In the genomic region with DNA sequence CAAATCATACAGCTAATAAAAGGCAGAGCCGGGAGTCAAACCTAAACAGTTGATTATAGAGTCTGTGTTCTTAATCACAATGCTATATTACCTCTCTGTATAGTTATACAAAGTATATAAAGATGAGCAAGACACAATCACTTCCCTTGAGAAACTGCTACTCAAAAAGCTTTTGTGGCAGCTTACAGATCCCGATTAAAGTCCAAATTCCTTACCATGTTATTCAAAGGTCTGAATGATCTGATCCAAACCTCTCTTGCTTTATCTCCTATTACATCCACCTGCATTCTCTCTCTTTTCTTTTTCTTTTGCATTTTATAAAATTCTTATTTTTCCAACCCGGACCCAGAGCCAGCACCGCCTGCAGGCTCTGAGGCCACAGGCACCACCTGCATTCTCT, we compare ENCODE assay signal across 21 cellular contexts.
"Had no signal": no experiment of that assay in that cellular context is flagged by ENCODE, and none has a peak within 500 bp of the region (broad histone marks: within the 10 kb centered on the region; RNA-seq: fewer than 3 reads in every experiment).

No MANE protein-coding gene starts in this region.

- H3K36me3 ChIP-seq: pancreas, thoracic aorta, transverse colon had no signal

- H3K4me1 Mint-ChIP-seq: nephron had no signal

- H3K27me3 Mint-ChIP-seq: progenitor cell of endocrine pancreas; stimulated activated naive B cell treated with anti-CD40 and anti-IgM and Interleukin-4, amounts not matched to agents 10 μg/mL and 1 μg/mL and 100 μg/mL, for 72 hours; stimulated activated naive CD8-positive, alpha-beta T cell treated with anti-CD3 and anti-CD28 coated beads, Interleukin-15, amount 100 ng/mL, for 72 hours had no signal

- H3K27ac ChIP-seq: hepatocyte, pancreas, thoracic aorta had no signal

- H3K4me3 ChIP-seq: hepatocyte, pancreas, smooth muscle cell, thoracic aorta, transverse colon had no signal

- H3K4me3 Mint-ChIP-seq: endodermal cell; nephron; stimulated activated naive B cell treated with anti-CD40 and anti-IgM and Interleukin-4, amounts not matched to agents 10 μg/mL and 1 μg/mL and 100 μg/mL, for 72 hours; stimulated activated naive CD8-positive, alpha-beta T cell treated with anti-CD3 and anti-CD28 coated beads, Interleukin-15, amount 100 ng/mL, for 72 hours had no signal

- ATAC-seq: left cardiac atrium; pancreas; right cardiac atrium; stimulated activated naive B cell treated with anti-CD40 and anti-IgM and Interleukin-4, amounts not matched to agents 10 μg/mL and 1 μg/mL and 100 μg/mL, for 72 hours; stimulated activated naive CD8-positive, alpha-beta T cell treated with anti-CD3 and anti-CD28 coated beads, Interleukin-15, amount 100 ng/mL, for 72 hours had no signal

- H3K9me3 ChIP-seq: pancreas, thoracic aorta, transverse colon had no signal

- DNase-seq: cerebellar nuclear complex; effector CD4-positive, alpha-beta T cell; endodermal cell; foreskin melanocyte; head of caudate nucleus; kidney; left cardiac atrium; mammary epithelial cell; occipital lobe; pancreas; right cardiac atrium; stimulated activated CD4-positive, alpha-beta T cell treated with anti-CD3 and anti-CD28 coated beads, Interleukin-4, amount 100 ng/mL, for 1 hour; stimulated activated naive B cell treated with anti-CD40 and anti-IgM and Interleukin-4, amounts not matched to agents 10 μg/mL and 1 μg/mL and 100 μg/mL, for 72 hours; stimulated activated naive CD8-positive, alpha-beta T cell treated with anti-CD3 and anti-CD28 coated beads, Interleukin-15, amount 100 ng/mL, for 72 hours; substantia nigra; transverse colon had no signal

- H3K27ac Mint-ChIP-seq: endodermal cell; nephron; progenitor cell of endocrine pancreas; stimulated activated naive B cell treated with anti-CD40 and anti-IgM and Interleukin-4, amounts not matched to agents 10 μg/mL and 1 μg/mL and 100 μg/mL, for 72 hours had no signal

- H3K79me2 ChIP-seq: hepatocyte had no signal

- H3K4me1 ChIP-seq: pancreas had no signal

- H3K9me3 Mint-ChIP-seq: endodermal cell; nephron; stimulated activated naive B cell treated with anti-CD40 and anti-IgM and Interleukin-4, amounts not matched to agents 10 μg/mL and 1 μg/mL and 100 μg/mL, for 72 hours; stimulated activated naive CD8-positive, alpha-beta T cell treated with anti-CD3 and anti-CD28 coated beads, Interleukin-15, amount 100 ng/mL, for 72 hours had no signal

- H2AFZ ChIP-seq: hepatocyte had no signal

- H3K4me2 ChIP-seq: hepatocyte, smooth muscle cell had no signal

- H3K27me3 ChIP-seq: hepatocyte, pancreas, transverse colon had no signal
